In the genomic region with DNA sequence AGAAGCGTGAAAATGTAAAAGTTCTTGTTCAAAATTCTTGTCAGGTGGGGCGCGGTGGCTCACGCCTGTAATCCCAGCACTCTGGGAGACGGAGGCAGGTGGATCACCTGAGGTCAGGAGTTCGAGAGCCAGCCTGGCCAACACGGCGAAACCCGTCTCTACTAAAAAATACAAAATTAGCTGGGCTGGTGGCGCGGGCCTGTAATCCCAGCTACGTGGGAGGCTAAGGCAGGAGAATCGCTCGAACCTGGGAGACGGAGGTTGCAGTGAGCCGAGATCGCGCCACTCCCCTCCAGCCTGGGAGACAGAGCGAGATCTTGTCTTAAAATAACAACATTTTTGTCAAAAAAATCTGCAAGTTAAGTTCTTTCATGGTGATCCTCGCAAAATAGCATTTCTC, we compare ENCODE assay signal across 8 cellular contexts. TPM values are rescaled to one million over a fixed set of nuclear protein-coding genes. Genes with fewer than 3 reads are reported as not detected.
DNase-seq lines count a peak whose midpoint lies in the region; ATAC-seq, FAIRE-seq and TF ChIP-seq lines count a peak whose summit lies in the region.
"Not testable (repeated sequence)": the region's sequence is repeated elsewhere in the genome, so short reads cannot be mapped to it uniquely, and the experiment has no call there.

No MANE protein-coding gene starts in this region.

- not testable (repeated sequence) for H3K4me1 Mint-ChIP-seq in activated T-cell treated with anti-CD3 and anti-CD28 coated beads, Interleukin-2, amount 50 U/mL, for 24 hours (ENCODE audit: low read depth); central memory CD8-positive, alpha-beta T cell

- peak overlapping the region; percentile 78 to 99 (median 94) for H3K4me3 ChIP-seq in BLaER1 treated with 17β-estradiol and CSF1 and Interleukin-3, amounts not matched to agents 10 nM and 100 nM
- H3K4me3 ChIP-seq in NT2/D1 (ENCODE audit: insufficient read length, low read depth), result peak overlapping the region; percentile 70
- H3K4me3 ChIP-seq in gastroesophageal sphincter, result peak overlapping the region; percentile 97 to 99
- peak overlapping the region; percentile 98 for H3K4me3 ChIP-seq in lung
- H3K4me3 ChIP-seq in pancreas, result peak overlapping the region in 2 of 4 donors; percentile 87 to 96
- H3K4me3 ChIP-seq in suprapubic skin, result peak overlapping the region; percentile 97

- TF ChIP-seq EP300 in gastroesophageal sphincter (IDR thresholded peaks at IDR 0.05); suprapubic skin (IDR thresholded peaks at IDR 0.05): not testable (repeated sequence)

- intact Hi-C loops in pancreas (cut with DNase I), result not testable (repeated sequence)

- WGBS in gastroesophageal sphincter (ENCODE audit: low coverage in 1 of 2), 2 donors, result 95 to 98% methylated on average over 7 to 15 of the region's 20 CpGs
- WGBS in lung, 2 donors, result 92 to 95% methylated on average over 20 of the region's 20 CpGs
- 94 to 96% methylated on average over 20 of the region's 20 CpGs for WGBS in pancreas, 2 donors
- 94% methylated on average over 20 of the region's 20 CpGs for WGBS in suprapubic skin

- peak overlapping the region; percentile 84 to 97 (median 92); a peak in 19 of 22 replicates for H3K9ac ChIP-seq in BLaER1 treated with 17β-estradiol and CSF1 and Interleukin-3, amounts not matched to agents 10 nM and 100 nM
- peak overlapping the region; percentile 86 for H3K9ac ChIP-seq in NT2/D1 (ENCODE audit: insufficient read length, low read depth)

- peak overlapping the region; percentile 39 for H3K4me3 Mint-ChIP-seq in activated T-cell treated with anti-CD3 and anti-CD28 coated beads, Interleukin-2, amount 50 U/mL, for 24 hours
- peak overlapping the region; percentile 64 for H3K4me3 Mint-ChIP-seq in central memory CD8-positive, alpha-beta T cell

- H3K4me2 ChIP-seq in BLaER1 treated with 17β-estradiol and CSF1 and Interleukin-3, amounts not matched to agents 10 nM and 100 nM, result peak overlapping the region; percentile 81 to 99 (median 89)

- H3K9me3 Mint-ChIP-seq in activated T-cell treated with anti-CD3 and anti-CD28 coated beads, Interleukin-2, amount 50 U/mL, for 24 hours; central memory CD8-positive, alpha-beta T cell: not testable (repeated sequence)

- peaks cover 0 to 28% (median 13%) of the 10 kb centered on the region in 11 experiments; a peak in 14 of 22 replicates for H3K27me3 ChIP-seq in BLaER1 treated with 17β-estradiol and CSF1 and Interleukin-3, amounts not matched to agents 10 nM and 100 nM
- not testable (repeated sequence) for H3K27me3 ChIP-seq in NT2/D1 (ENCODE audit: insufficient read depth, insufficient read length); gastroesophageal sphincter; lung (ENCODE audit: control insufficient read depth, insufficient read depth); pancreas; suprapubic skin

- peaks cover 41 to 62% (median 57%) of the 10 kb centered on the region in 11 experiments for H4K20me1 ChIP-seq in BLaER1 treated with 17β-estradiol and CSF1 and Interleukin-3, amounts not matched to agents 10 nM and 100 nM

- not testable (repeated sequence) for H3K9me3 ChIP-seq in BLaER1 treated with 17β-estradiol and CSF1 and Interleukin-3, amounts not matched to agents 10 nM and 100 nM (replicated peaks in 1 of 11); NT2/D1 (ENCODE audit: insufficient read depth, low read length); gastroesophageal sphincter; lung (ENCODE audit: control insufficient read depth in 2 of 2, insufficient read depth in 1 of 2, low read length in 1 of 2); pancreas; suprapubic skin

- peaks cover 0 to 39% (median 0%) of the 10 kb centered on the region in 11 experiments; a peak in 9 of 22 replicates for H3K36me3 ChIP-seq in BLaER1 treated with 17β-estradiol and CSF1 and Interleukin-3, amounts not matched to agents 10 nM and 100 nM
- peaks cover 13% of the 10 kb centered on the region for H3K36me3 ChIP-seq in NT2/D1 (ENCODE audit: insufficient read depth, insufficient read length, low read length)
- H3K36me3 ChIP-seq in gastroesophageal sphincter; lung (ENCODE audit: control insufficient read depth in 2 of 2, insufficient read depth in 2 of 2, low read length in 2 of 2); pancreas; suprapubic skin: not testable (repeated sequence)

- H3K27ac ChIP-seq in BLaER1 treated with 17β-estradiol and CSF1 and Interleukin-3, amounts not matched to agents 10 nM and 100 nM, result peak overlapping the region in 6 of 11 experiments; percentile 81 to 97 (median 92); a peak in 7 of 22 replicates
- H3K27ac ChIP-seq in gastroesophageal sphincter, result peak overlapping the region; percentile 100
- peak overlapping the region in 1 of 2 donors; percentile 99 for H3K27ac ChIP-seq in lung (ENCODE audit: low read depth in 1 of 2, low read length in 1 of 2)
- peak overlapping the region; percentile 90 to 98 (median 98) for H3K27ac ChIP-seq in pancreas
- H3K27ac ChIP-seq in suprapubic skin, result peak overlapping the region; percentile 99

- H3K4me1 ChIP-seq in BLaER1 treated with 17β-estradiol and CSF1 and Interleukin-3, amounts not matched to agents 10 nM and 100 nM, result peaks cover 51 to 85% (median 58%) of the 10 kb centered on the region in 10 experiments
- not testable (repeated sequence) for H3K4me1 ChIP-seq in NT2/D1 (ENCODE audit: insufficient read depth, insufficient read length); pancreas
- H3K4me1 ChIP-seq in gastroesophageal sphincter (peaks cover 0 to 63% (median 33%) of the 10 kb centered on the region in 3 donors), lung (ENCODE audit: control insufficient read depth in 2 of 2, insufficient read depth in 2 of 2, low read length in 2 of 2) (peaks cover 7 to 17% of the 10 kb centered on the region in 2 donors), suprapubic skin (peaks cover 30% of the 10 kb centered on the region)

- H3K27ac Mint-ChIP-seq in activated T-cell treated with anti-CD3 and anti-CD28 coated beads, Interleukin-2, amount 50 U/mL, for 24 hours; central memory CD8-positive, alpha-beta T cell (ENCODE audit: low read depth): not testable (repeated sequence)

- not testable (repeated sequence) for TF ChIP-seq CTCF in gastroesophageal sphincter (IDR thresholded peaks at IDR 0.05); lung (IDR thresholded peaks at IDR 0.05; ENCODE audit: control extremely low read depth, extremely low read depth); pancreas (IDR thresholded peaks at IDR 0.05); suprapubic skin (IDR thresholded peaks at IDR 0.05)

- not testable (repeated sequence) for ATAC-seq in central memory CD8-positive, alpha-beta T cell (replicated peaks; ENCODE audit: extremely low read depth, poor library complexity, severe bottlenecking); gastroesophageal sphincter; lung (ENCODE audit: insufficient read depth, low FRiP score); pancreas

- DNase-seq in NT2/D1 (ENCODE audit: low read depth, low spot score); activated T-cell treated with anti-CD3 and anti-CD28 coated beads, Interleukin-2, amount 50 U/mL, for 24 hours; central memory CD8-positive, alpha-beta T cell (ENCODE audit: low spot score in 2 of 2); lung (ENCODE audit: low spot score); pancreas; suprapubic skin (ENCODE audit: low spot score in 2 of 2): not testable (repeated sequence)

- H3K27me3 Mint-ChIP-seq in activated T-cell treated with anti-CD3 and anti-CD28 coated beads, Interleukin-2, amount 50 U/mL, for 24 hours, result peaks cover 41% of the 10 kb centered on the region
- peaks cover 25% of the 10 kb centered on the region for H3K27me3 Mint-ChIP-seq in central memory CD8-positive, alpha-beta T cell

- TF ChIP-seq POLR2A in gastroesophageal sphincter (IDR thresholded peaks at IDR 0.05); suprapubic skin (IDR thresholded peaks at IDR 0.05): not testable (repeated sequence)

- FAIRE-seq in pancreas (lab: Jason Lieb, UNC), result not testable (repeated sequence)

- not testable (repeated sequence) for H3K36me3 Mint-ChIP-seq in activated T-cell treated with anti-CD3 and anti-CD28 coated beads, Interleukin-2, amount 50 U/mL, for 24 hours (ENCODE audit: low read depth); central memory CD8-positive, alpha-beta T cell (ENCODE audit: insufficient read depth)

RNA-seq across cellular contexts. Expression of a gene that starts 1.7 kb away (rescaled TPM):
- 10 to 100 TPM; 42.2 to 95.4 (median 56.5) TPM for total RNA-seq in gastroesophageal sphincter
- 10 to 100 TPM; 29.8 to 37.5 TPM for total RNA-seq in lung
- 10 to 100 TPM in 1 of 2 donors, 1 to 10 TPM in 1; 7.7 to 12.8 TPM for polyA plus RNA-seq in lung
- 10 to 100 TPM in 2 of 6 donors, 1 to 10 TPM in 4; 6.0 to 12.5 (median 8.3) TPM for total RNA-seq in pancreas
- 1 to 10 TPM; 3.8 to 6.7 TPM for polyA plus RNA-seq in pancreas
- 10 to 100 TPM; 11.5 to 21.6 (median 16.3) TPM for total RNA-seq in suprapubic skin
